In genomic region chr2:241558532-241559488, GRCh38 we compare ENCODE assay signal across 8 cellular contexts. TPM values are rescaled to one million over a fixed set of nuclear protein-coding genes. Genes with fewer than 3 reads are reported as not detected.
DNase-seq lines count a peak whose midpoint lies in the region; ATAC-seq and TF ChIP-seq lines count a peak whose summit lies in the region.

A gene with protein sequence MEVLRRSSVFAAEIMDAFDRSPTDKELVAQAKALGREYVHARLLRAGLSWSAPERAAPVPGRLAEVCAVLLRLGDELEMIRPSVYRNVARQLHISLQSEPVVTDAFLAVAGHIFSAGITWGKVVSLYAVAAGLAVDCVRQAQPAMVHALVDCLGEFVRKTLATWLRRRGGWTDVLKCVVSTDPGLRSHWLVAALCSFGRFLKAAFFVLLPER (plus strand): TSS chr2:241558745. CDS start chr2:241559484, 739 bp downstream.

- H3K4me3 Mint-ChIP-seq in IgD-negative memory B cell = peak within 1 kb of the TSS; percentile 39 to 71 (median 62)
- H3K4me3 Mint-ChIP-seq in activated naive CD8-positive, alpha-beta T cell = peak within 1 kb of the TSS; percentile 78
- H3K4me3 Mint-ChIP-seq in neural progenitor cell = peak within 1 kb of the TSS; percentile 84

- peaks cover 3 to 9% (median 9%) of the 10 kb centered on the region in 3 donors for H3K9me3 Mint-ChIP-seq in IgD-negative memory B cell
- H3K9me3 Mint-ChIP-seq in activated naive CD8-positive, alpha-beta T cell (ENCODE audit: low read depth) = peaks cover 16% of the 10 kb centered on the region
- H3K9me3 Mint-ChIP-seq in neural progenitor cell = peaks cover 16% of the 10 kb centered on the region

- TF ChIP-seq CTCF in gastroesophageal sphincter (IDR thresholded peaks at IDR 0.05) (peak in 1 of 4 experiments; percentile 6), neural progenitor cell (IDR thresholded peaks at IDR 0.05) (no peak), GM10248 (IDR thresholded peaks at IDR 0.05; ENCODE audit: control extremely low read depth, extremely low read depth, low read depth, missing control alignments) (no peak)

- H3K27me3 Mint-ChIP-seq in IgD-negative memory B cell (peaks cover 32% of the 10 kb centered on the region), neural progenitor cell (ENCODE audit: insufficient read depth, low read depth) (peaks cover 12% of the 10 kb centered on the region)
- H3K27me3 Mint-ChIP-seq in activated naive CD8-positive, alpha-beta T cell = peaks cover 13% of the 10 kb centered on the region

- peaks cover 15% of the 10 kb centered on the region for H3F3A ChIP-seq in neural progenitor cell (ENCODE audit: low read depth)

- H4K20me1 ChIP-seq in neural progenitor cell (ENCODE audit: low read depth) (peaks cover 4% of the 10 kb centered on the region), Karpas-422 (ENCODE audit: insufficient read depth, low read depth, low read length) (no peaks in the 10 kb centered on the region)

- H3K9me3 ChIP-seq in gastroesophageal sphincter = peaks cover 0 to 14% (median 0%) of the 10 kb centered on the region in 3 donors
- no peaks in the 10 kb centered on the region for H3K9me3 ChIP-seq in neural progenitor cell (ENCODE audit: low read depth)
- H3K9me3 ChIP-seq in Karpas-422 (ENCODE audit: low read length) = no peaks in the 10 kb centered on the region

- H3K4me2 ChIP-seq in neural progenitor cell = peak within 1 kb of the TSS; percentile 95
- H3K4me2 ChIP-seq in Karpas-422 (ENCODE audit: low read depth, low read length, poor library complexity, severe bottlenecking) = no peak within 1 kb of the TSS

- H3K36me3 Mint-ChIP-seq in IgD-negative memory B cell = peaks cover 3% of the 10 kb centered on the region
- peaks cover 10% of the 10 kb centered on the region for H3K36me3 Mint-ChIP-seq in activated naive CD8-positive, alpha-beta T cell
- no peaks in the 10 kb centered on the region for H3K36me3 Mint-ChIP-seq in neural progenitor cell

- H3K27me3 ChIP-seq in gastroesophageal sphincter (peaks cover 7% of the 10 kb centered on the region), neural progenitor cell (peaks cover 35% of the 10 kb centered on the region), Karpas-422 (ENCODE audit: low read length) (no peaks in the 10 kb centered on the region)

- TF ChIP-seq POLR2A in gastroesophageal sphincter (IDR thresholded peaks at IDR 0.05) = peak in 1 of 2 donors; percentile 9

- H3K4me1 ChIP-seq in gastroesophageal sphincter = peaks cover 0 to 59% (median 37%) of the 10 kb centered on the region in 3 donors
- H3K4me1 ChIP-seq in neural progenitor cell = peaks cover 5% of the 10 kb centered on the region
- no peaks in the 10 kb centered on the region for H3K4me1 ChIP-seq in Karpas-422 (ENCODE audit: low read length)

- H3K4me1 Mint-ChIP-seq in IgD-negative memory B cell = peaks cover 0 to 3% (median 2%) of the 10 kb centered on the region in 3 donors
- H3K4me1 Mint-ChIP-seq in activated naive CD8-positive, alpha-beta T cell (ENCODE audit: low read depth) = peaks cover 6% of the 10 kb centered on the region
- H3K4me1 Mint-ChIP-seq in neural progenitor cell = peaks cover 8% of the 10 kb centered on the region

- H2AFZ ChIP-seq in neural progenitor cell (replicated peaks) = peak within 1 kb of the TSS; percentile 86
- H2AFZ ChIP-seq in Karpas-422 (ENCODE audit: low read length) = no peak within 1 kb of the TSS

- CTCF ChIA-PET in GM10248 (lab: Yijun Ruan, JAX) = no interaction called here

- DNase-seq in COLO668 (lab: John Stamatoyannopoulos, UW; ENCODE audit: unreplicated experiment) (peak; percentile 39), neural progenitor cell (ENCODE audit: low spot score) (peak; percentile 81), Karpas-422 (no peak), GM10248 (ENCODE audit: extremely low spot score) (no peak)

- no peak within 1 kb of the TSS for H3K9ac ChIP-seq in neural progenitor cell
- no peak within 1 kb of the TSS for H3K9ac ChIP-seq in Karpas-422 (ENCODE audit: low read length)

- ATAC-seq in gastroesophageal sphincter = peak; percentile 75
- ATAC-seq in GM19023 (IDR thresholded peaks at IDR 0.05; ENCODE audit: unreplicated experiment) = no peak

- H3K4me3 ChIP-seq in gastroesophageal sphincter (peak within 1 kb of the TSS; percentile 53 to 84), neural progenitor cell (peak within 1 kb of the TSS; percentile 65), Karpas-422 (ENCODE audit: low read length) (no peak within 1 kb of the TSS)

- H3K27ac Mint-ChIP-seq in IgD-negative memory B cell (peak within 1 kb of the TSS in 1 of 3 donors; percentile 16), neural progenitor cell (no peak within 1 kb of the TSS)
- no peak within 1 kb of the TSS for H3K27ac Mint-ChIP-seq in activated naive CD8-positive, alpha-beta T cell

- H3K79me2 ChIP-seq in neural progenitor cell (ENCODE audit: low read depth) (no peaks in the 10 kb centered on the region), Karpas-422 (ENCODE audit: low read length) (no peaks in the 10 kb centered on the region)

- H3K9me2 ChIP-seq in Karpas-422 (replicated peaks; ENCODE audit: insufficient read depth, low read length) = no peaks in the 10 kb centered on the region

- POLR2A ChIA-PET in GM10248 (lab: Yijun Ruan, JAX) = no interaction called here

- H3K36me3 ChIP-seq in gastroesophageal sphincter (peaks cover 0 to 16% of the 10 kb centered on the region in 2 donors), neural progenitor cell (no peaks in the 10 kb centered on the region), Karpas-422 (ENCODE audit: insufficient read depth, low read length) (no peaks in the 10 kb centered on the region)

- WGBS in gastroesophageal sphincter (ENCODE audit: low coverage in 1 of 2), 2 donors = no CpG with 5 or more reads among the region's 124 CpGs

- peak within 1 kb of the TSS; percentile 50 to 90 (median 80) for H3K27ac ChIP-seq in gastroesophageal sphincter
- no peak within 1 kb of the TSS for H3K27ac ChIP-seq in neural progenitor cell
- H3K27ac ChIP-seq in Karpas-422 (ENCODE audit: low read length) = no peak within 1 kb of the TSS

- TF ChIP-seq EP300 in gastroesophageal sphincter (IDR thresholded peaks at IDR 0.05) = no peak

RNA-seq across cellular contexts. Expression of the gene that starts here (rescaled TPM):
- 0.08 TPM for polyA plus RNA-seq in IgD-negative memory B cell
- total RNA-seq in gastroesophageal sphincter (100 to 1,000 TPM in 1 of 4 donors, 10 to 100 TPM in 3; 46.0 to 128 (median 66.3) TPM), neural progenitor cell (ENCODE audit: low replicate concordance) (2.0 and 5.5 TPM in 2 replicates)
- not detected in 2 replicates for total RNA-seq in Karpas-422 (2014; rRNA removed; shearing (Covaris generic); ENCODE audit: low replicate concordance)

Comparison
In these comparisons a context has a peak if more than half of its experiments do, and no peak if none do; other contexts are left out.
1. DNase-seq: peak in COLO668 (single experiment) and neural progenitor cell (single experiment); none in Karpas-422 (single experiment) and GM10248 (single experiment).
2. H3K27ac ChIP-seq: peak in gastroesophageal sphincter (4 of 4); none in neural progenitor cell (single experiment) and Karpas-422 (single experiment).
3. Peak in every context shown above with its lines, with median percentiles within 50 percentile points of each other: H3K4me3 Mint-ChIP-seq.